Comparison of ENCODE assay signal across 18 cellular contexts in the genomic region with DNA sequence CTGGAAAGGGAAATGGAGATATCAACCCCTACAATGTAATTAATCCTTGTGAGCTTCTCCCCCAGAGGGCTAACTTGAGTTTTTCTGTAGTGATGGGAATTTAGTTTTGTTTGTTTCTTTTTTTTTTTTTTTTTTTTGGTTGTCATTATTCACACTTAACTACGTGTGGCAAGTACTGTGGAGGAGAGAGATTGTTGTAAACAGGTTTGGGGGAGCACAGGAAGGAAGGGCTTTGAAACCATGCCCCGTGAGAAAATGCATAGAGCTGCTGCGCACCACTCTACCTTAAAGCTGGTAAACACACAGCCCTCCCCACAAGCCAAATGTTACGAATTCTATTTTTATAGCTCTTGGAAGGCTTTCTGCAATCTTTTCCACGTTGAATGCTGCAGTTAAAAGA.
A peak's percentile ranks its signal among the peaks of the same experiment; 100 is the strongest.
DNase-seq lines count a peak whose midpoint lies in the region; ATAC-seq and TF ChIP-seq lines count a peak whose summit lies in the region.
"Had no signal": no experiment of that assay in that cellular context is flagged by ENCODE, and none has a peak within 500 bp of the region (broad histone marks: within the 10 kb centered on the region; RNA-seq: fewer than 3 reads in every experiment).

No MANE protein-coding gene starts in this region.

- peak overlapping the region; percentile 16 for H3K27ac ChIP-seq in endodermal cell (ENCODE audit: low read depth, low read length)
- no peak overlapping the region for H3K27ac ChIP-seq in naive thymus-derived CD4-positive, alpha-beta T cell (ENCODE audit: low read depth, low read length)
- peak overlapping the region; percentile 77 for H3K27ac ChIP-seq in neural cell (ENCODE audit: low read length)
- H3K27ac ChIP-seq: HL-60 had no signal

- no peaks in the 10 kb centered on the region for H3K36me3 Mint-ChIP-seq in endodermal cell (ENCODE audit: low read depth)
- no peaks in the 10 kb centered on the region for H3K36me3 Mint-ChIP-seq in naive thymus-derived CD4-positive, alpha-beta T cell
- H3K36me3 Mint-ChIP-seq in T-helper 2 cell treated with Interferon-gamma antibody and Interleukin-4, amounts not matched to agents 5 μg/mL and 100 μg/mL, for 36 hours (ENCODE audit: low read depth), result no peaks in the 10 kb centered on the region

- peak overlapping the region; percentile 46 for H3K4me2 ChIP-seq in neural cell (ENCODE audit: low read length)

- peaks cover 6% of the 10 kb centered on the region for H3K9me3 Mint-ChIP-seq in endodermal cell
- H3K9me3 Mint-ChIP-seq in naive thymus-derived CD4-positive, alpha-beta T cell, result peaks cover 0 to 13% (median 0%) of the 10 kb centered on the region in 11 donors
- no peaks in the 10 kb centered on the region for H3K9me3 Mint-ChIP-seq in T-helper 2 cell treated with Interferon-gamma antibody and Interleukin-4, amounts not matched to agents 5 μg/mL and 100 μg/mL, for 36 hours

- no peaks in the 10 kb centered on the region for H3K79me2 ChIP-seq in neural cell (replicated peaks; ENCODE audit: insufficient read depth, low read length)

- POLR2A ChIA-PET in naive thymus-derived CD4-positive, alpha-beta T cell (lab: Charles Lee), result no interaction called here

- H3K9me2 ChIP-seq in neural cell (ENCODE audit: insufficient read depth, low read length), result no peaks in the 10 kb centered on the region

- peak; percentile 64 for ATAC-seq in naive thymus-derived CD4-positive, alpha-beta T cell

- H3K27ac Mint-ChIP-seq in endodermal cell, result peak overlapping the region; percentile 83
- peak overlapping the region in 2 of 9 donors; percentile 13 to 58 for H3K27ac Mint-ChIP-seq in naive thymus-derived CD4-positive, alpha-beta T cell
- no peak overlapping the region for H3K27ac Mint-ChIP-seq in T-helper 2 cell treated with Interferon-gamma antibody and Interleukin-4, amounts not matched to agents 5 μg/mL and 100 μg/mL, for 36 hours

- WGBS in endodermal cell (ENCODE audit: insufficient coverage in 1 of 2, insufficient read length in 1 of 2), 2 experiments, result 64% methylated on average over 5 of the region's 5 CpGs; no CpG with 5 or more reads in 1 of the 2 experiments

- H3K36me3 ChIP-seq in endodermal cell (ENCODE audit: control insufficient read depth, insufficient read depth, low read length), result no peaks in the 10 kb centered on the region
- no peaks in the 10 kb centered on the region for H3K36me3 ChIP-seq in naive thymus-derived CD4-positive, alpha-beta T cell (ENCODE audit: control insufficient read depth in 2 of 3, insufficient read depth in 3 of 3, low read length in 3 of 3)
- no peaks in the 10 kb centered on the region for H3K36me3 ChIP-seq in neural cell (ENCODE audit: insufficient read depth, low read length)
- H3K36me3 ChIP-seq: BE2C had no signal

- no peak for TF ChIP-seq EP300 in neural cell (conservative IDR thresholded peaks at IDR 0.05; ENCODE audit: poor library complexity, severe bottlenecking)

- no peak overlapping the region for H2AFZ ChIP-seq in neural cell (ENCODE audit: low read depth, low read length)

- DNase-seq in activated gamma-delta T cell treated with Interleukin-2 at 50 U/mL for 16 hours, result peak; percentile 16
- DNase-seq in activated gamma-delta T cell (lab: John Stamatoyannopoulos, UW), result no peak
- no peak for DNase-seq in endodermal cell
- peak in 1 of 9 donors; percentile 3 for DNase-seq in naive thymus-derived CD4-positive, alpha-beta T cell
- no peak for DNase-seq in T-helper 2 cell treated with Interferon-gamma antibody and Interleukin-4, amounts not matched to agents 5 μg/mL and 100 μg/mL, for 36 hours (ENCODE audit: low spot score)
- no peak for DNase-seq in HPDE6-E6E7 (ENCODE audit: extremely low spot score)
- DNase-seq in NCI-H1694 treated with DMSO at 0.1 percent for 48 hours (lab: John Stamatoyannopoulos, UW), result no peak
- DNase-seq: 8988T, ACHN, BE2C, NCI-H1092, NCI-H1417 treated with DMSO at 0.1 percent for 48 hours, NCI-H187 treated with DMSO at 0.1 percent for 48 hours, NCI-H524, NCI-H748 treated with DMSO at 0.1 percent for 48 hours, SIG-M5 had no signal

- peak overlapping the region; percentile 24 for H3K4me3 Mint-ChIP-seq in endodermal cell
- H3K4me3 Mint-ChIP-seq in naive thymus-derived CD4-positive, alpha-beta T cell, result peak overlapping the region in 2 of 10 donors; percentile 31 to 48
- no peak overlapping the region for H3K4me3 Mint-ChIP-seq in T-helper 2 cell treated with Interferon-gamma antibody and Interleukin-4, amounts not matched to agents 5 μg/mL and 100 μg/mL, for 36 hours

- no peak for TF ChIP-seq CTCF in endodermal cell (conservative IDR thresholded peaks at IDR 0.05)
- no peak for TF ChIP-seq CTCF in neural cell (IDR thresholded peaks at IDR 0.05; ENCODE audit: poor library complexity, severe bottlenecking)

- no peaks in the 10 kb centered on the region for H4K20me1 ChIP-seq in neural cell (ENCODE audit: insufficient read depth)

- H3K4me3 ChIP-seq in endodermal cell (ENCODE audit: low read length), result peak overlapping the region; percentile 62
- H3K4me3 ChIP-seq in naive thymus-derived CD4-positive, alpha-beta T cell (ENCODE audit: low read length), result no peak overlapping the region
- H3K4me3 ChIP-seq in neural cell (ENCODE audit: low read length), result peak overlapping the region; percentile 44

- H3K9me3 ChIP-seq in endodermal cell (ENCODE audit: control insufficient read depth, low read length) (no peaks in the 10 kb centered on the region), neural cell (ENCODE audit: low read length) (no peaks in the 10 kb centered on the region)
- H3K9me3 ChIP-seq in naive thymus-derived CD4-positive, alpha-beta T cell (ENCODE audit: control insufficient read depth in 2 of 3, low read length in 3 of 3), result no peaks in the 10 kb centered on the region
- H3K9me3 ChIP-seq: BE2C had no signal

- H3K27me3 Mint-ChIP-seq in endodermal cell (ENCODE audit: insufficient read depth), result no peaks in the 10 kb centered on the region
- peaks cover 10 to 31% (median 14%) of the 10 kb centered on the region in 5 donors for H3K27me3 Mint-ChIP-seq in naive thymus-derived CD4-positive, alpha-beta T cell
- peaks cover 7% of the 10 kb centered on the region for H3K27me3 Mint-ChIP-seq in T-helper 2 cell treated with Interferon-gamma antibody and Interleukin-4, amounts not matched to agents 5 μg/mL and 100 μg/mL, for 36 hours (ENCODE audit: low read depth)

- H3K9ac ChIP-seq in endodermal cell (ENCODE audit: extremely low read depth, low read length, poor library complexity, severe bottlenecking) (no peak overlapping the region), neural cell (ENCODE audit: low read length) (peak overlapping the region; percentile 11)

- CTCF ChIA-PET in naive thymus-derived CD4-positive, alpha-beta T cell (lab: Charles Lee), result no interaction called here

- no peak for TF ChIP-seq RAD21 in neural cell (conservative IDR thresholded peaks at IDR 0.05)

- H3F3A ChIP-seq in neural cell (ENCODE audit: insufficient read depth, low read length, poor library complexity, severe bottlenecking), result no peaks in the 10 kb centered on the region

- H3K27me3 ChIP-seq in endodermal cell (ENCODE audit: control insufficient read depth, insufficient read depth, low read length, poor library complexity, severe bottlenecking), result no peaks in the 10 kb centered on the region
- H3K27me3 ChIP-seq in naive thymus-derived CD4-positive, alpha-beta T cell (ENCODE audit: control insufficient read depth in 2 of 2, insufficient read depth in 2 of 2, low read length in 2 of 2), result peaks cover 0 to 5% of the 10 kb centered on the region in 2 donors
- H3K27me3 ChIP-seq in neural cell (ENCODE audit: insufficient read depth, low read depth, low read length), result no peaks in the 10 kb centered on the region
- H3K27me3 ChIP-seq: BE2C had no signal

- peaks cover 14% of the 10 kb centered on the region for H3K4me1 ChIP-seq in endodermal cell (ENCODE audit: control insufficient read depth, insufficient read depth, low read length)
- H3K4me1 ChIP-seq in naive thymus-derived CD4-positive, alpha-beta T cell (ENCODE audit: control insufficient read depth in 2 of 2, insufficient read depth in 2 of 2, low read length in 2 of 2), result no peaks in the 10 kb centered on the region
- H3K4me1 ChIP-seq: BE2C had no signal

- H3K4me1 Mint-ChIP-seq in endodermal cell, result peaks cover 31% of the 10 kb centered on the region
- no peaks in the 10 kb centered on the region for H3K4me1 Mint-ChIP-seq in naive thymus-derived CD4-positive, alpha-beta T cell
- H3K4me1 Mint-ChIP-seq in T-helper 2 cell treated with Interferon-gamma antibody and Interleukin-4, amounts not matched to agents 5 μg/mL and 100 μg/mL, for 36 hours (ENCODE audit: low read depth), result no peaks in the 10 kb centered on the region

- intact Hi-C loops in naive thymus-derived CD4-positive, alpha-beta T cell (cut with micrococcal nuclease), result no loop called here

TF ChIP-seq in neural cell, 6 proteins besides CTCF, POLR2A, EP300 and RAD21 (continues in another document):
- TF ChIP-seq MXI1 (conservative IDR thresholded peaks at IDR 0.05; ENCODE audit: poor library complexity, severe bottlenecking), result no peak
- TF ChIP-seq EZH2 (IDR thresholded peaks at IDR 0.05; ENCODE audit: borderline replicate concordance, insufficient read depth, low read length, poor library complexity, severe bottlenecking), result no peak
- no peak for TF ChIP-seq SMC3 (conservative IDR thresholded peaks at IDR 0.05; ENCODE audit: poor library complexity)
- no peak for TF ChIP-seq TAF1 (IDR thresholded peaks at IDR 0.05; ENCODE audit: low read depth)
- TF ChIP-seq, protein P1, sequence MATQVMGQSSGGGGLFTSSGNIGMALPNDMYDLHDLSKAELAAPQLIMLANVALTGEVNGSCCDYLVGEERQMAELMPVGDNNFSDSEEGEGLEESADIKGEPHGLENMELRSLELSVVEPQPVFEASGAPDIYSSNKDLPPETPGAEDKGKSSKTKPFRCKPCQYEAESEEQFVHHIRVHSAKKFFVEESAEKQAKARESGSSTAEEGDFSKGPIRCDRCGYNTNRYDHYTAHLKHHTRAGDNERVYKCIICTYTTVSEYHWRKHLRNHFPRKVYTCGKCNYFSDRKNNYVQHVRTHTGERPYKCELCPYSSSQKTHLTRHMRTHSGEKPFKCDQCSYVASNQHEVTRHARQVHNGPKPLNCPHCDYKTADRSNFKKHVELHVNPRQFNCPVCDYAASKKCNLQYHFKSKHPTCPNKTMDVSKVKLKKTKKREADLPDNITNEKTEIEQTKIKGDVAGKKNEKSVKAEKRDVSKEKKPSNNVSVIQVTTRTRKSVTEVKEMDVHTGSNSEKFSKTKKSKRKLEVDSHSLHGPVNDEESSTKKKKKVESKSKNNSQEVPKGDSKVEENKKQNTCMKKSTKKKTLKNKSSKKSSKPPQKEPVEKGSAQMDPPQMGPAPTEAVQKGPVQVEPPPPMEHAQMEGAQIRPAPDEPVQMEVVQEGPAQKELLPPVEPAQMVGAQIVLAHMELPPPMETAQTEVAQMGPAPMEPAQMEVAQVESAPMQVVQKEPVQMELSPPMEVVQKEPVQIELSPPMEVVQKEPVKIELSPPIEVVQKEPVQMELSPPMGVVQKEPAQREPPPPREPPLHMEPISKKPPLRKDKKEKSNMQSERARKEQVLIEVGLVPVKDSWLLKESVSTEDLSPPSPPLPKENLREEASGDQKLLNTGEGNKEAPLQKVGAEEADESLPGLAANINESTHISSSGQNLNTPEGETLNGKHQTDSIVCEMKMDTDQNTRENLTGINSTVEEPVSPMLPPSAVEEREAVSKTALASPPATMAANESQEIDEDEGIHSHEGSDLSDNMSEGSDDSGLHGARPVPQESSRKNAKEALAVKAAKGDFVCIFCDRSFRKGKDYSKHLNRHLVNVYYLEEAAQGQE (IDR thresholded peaks at IDR 0.05; ENCODE audit: borderline replicate concordance), result no peak
